In genomic region chr21:41361786-41362604, GRCh38 we compare ENCODE assay signal across 8 cellular contexts. TPM values are rescaled to one million over a fixed set of nuclear protein-coding genes. Genes with fewer than 3 reads are reported as not detected.
DNase-seq lines count a peak whose midpoint lies in the region; ATAC-seq, FAIRE-seq and TF ChIP-seq lines count a peak whose summit lies in the region.

TSS of gene MX2 (plus strand) at chr21:41362027. CDS start at chr21:41376907, 14,880 bp downstream.

- peak; percentile 83 for TF ChIP-seq POLR2A in GM12892 (IDR thresholded peaks at IDR 0.05; ENCODE audit: low read depth, low read length)

- ATAC-seq in HG02763 (IDR thresholded peaks at IDR 0.05; ENCODE audit: unreplicated experiment), result peak; percentile 55

- FAIRE-seq in GM12892 (lab: Jason Lieb, UNC), result peak; percentile 95

- DNase-seq in GM12892 (ENCODE audit: insufficient read length) (peak; percentile 44), OCI-M1 (lab: John Stamatoyannopoulos, UW) (peak; percentile 87), cardiac septum (ENCODE audit: low spot score) (peak; percentile 90), NCI-H2081 treated with DMSO at 0.1 percent for 48 hours (lab: John Stamatoyannopoulos, UW) (no peak), D341Med (ENCODE audit: low spot score) (no peak)
- DNase-seq in activated T-helper 9 cell treated with anti-CD3 and anti-CD28 coated beads, Interleukin-2, amount 50 U/mL, for 16 hours (ENCODE audit: low read depth), result peak; percentile 61
- DNase-seq in stimulated activated CD4-positive, alpha-beta T cell treated with anti-CD3 and anti-CD28 coated beads, Interleukin-12 subunit alpha, Interleukin-12 subunit beta, amount 100 ng/mL, for 48 hours (ENCODE audit: low read depth in 2 of 3, low spot score in 1 of 3), result peak; percentile 47 to 70 (median 55)

- intact Hi-C loops in cardiac septum (cut with DNase I), result loop anchor here (5.0 kb wide), 2 partner anchors 60 to 80 kb away; no protein-coding TSS in a partner anchor

RNA-seq across cellular contexts. Expression of gene MX2, which starts in this region (rescaled TPM):
- polyA plus RNA-seq in GM12892 (2012; ENCODE audit: missing spikeins), result 50.1 TPM
- total RNA-seq in cardiac septum, result 5.0 TPM

Comparison
In these comparisons a context has a peak if more than half of its experiments do, and no peak if none do; other contexts are left out.
1. DNase-seq: peak in GM12892 (single experiment), OCI-M1 (single experiment), activated T-helper 9 cell treated with anti-CD3 and anti-CD28 coated beads, Interleukin-2, amount 50 U/mL, for 16 hours (single experiment), cardiac septum (single experiment) and stimulated activated CD4-positive, alpha-beta T cell treated with anti-CD3 and anti-CD28 coated beads, Interleukin-12 subunit alpha, Interleukin-12 subunit beta, amount 100 ng/mL, for 48 hours (3 of 3); none in NCI-H2081 treated with DMSO at 0.1 percent for 48 hours (single experiment) and D341Med (single experiment).